In the genomic region with DNA sequence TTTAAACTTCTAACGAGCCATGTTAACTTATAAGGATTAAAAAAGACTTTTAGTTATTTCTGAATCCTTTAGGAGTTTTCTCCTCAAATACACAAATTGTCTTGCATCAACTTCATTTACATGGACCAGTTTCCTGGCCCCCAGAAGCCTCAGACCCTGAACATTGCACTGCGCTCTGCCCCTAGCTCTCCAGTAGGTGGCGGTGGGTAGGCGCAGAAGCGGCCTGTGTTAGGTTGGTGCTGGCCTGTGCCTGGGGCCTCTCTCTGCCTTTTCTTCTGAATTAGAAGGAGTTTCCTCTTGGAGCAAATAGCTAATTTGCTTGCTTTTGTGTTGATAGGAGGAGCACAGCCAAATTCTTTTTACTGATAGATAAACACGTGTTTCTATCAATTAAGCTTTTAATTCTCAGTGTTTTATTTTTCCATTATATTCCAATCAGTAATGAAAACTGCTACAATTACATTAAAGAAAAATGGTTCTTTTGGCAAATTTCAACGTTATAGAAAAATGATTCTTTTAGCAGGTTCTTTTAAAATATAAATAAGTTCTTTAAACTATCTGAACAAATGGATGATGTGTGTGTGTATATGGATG, we compare ENCODE assay signal across 8 cellular contexts. TPM values are rescaled to one million over a fixed set of nuclear protein-coding genes. Genes with fewer than 3 reads are reported as not detected.
DNase-seq lines count a peak whose midpoint lies in the region; ATAC-seq and TF ChIP-seq lines count a peak whose summit lies in the region.

No MANE protein-coding gene starts in this region.

- 11 to 13% methylated on average over 6 to 7 of the region's 7 CpGs for WGBS in gastroesophageal sphincter (ENCODE audit: low coverage in 1 of 2), 2 donors

- no peak for TF ChIP-seq POLR2A in gastroesophageal sphincter (IDR thresholded peaks at IDR 0.05)

- no peaks in the 10 kb centered on the region for H3K79me2 ChIP-seq in osteoblast (ENCODE audit: insufficient read depth, low read length)

- POLR2A ChIA-PET in RWPE1 (lab: Yijun Ruan, JAX; ENCODE audit: low non-redundant PET), result no interaction called here

- DNase-seq in GM03348 (ENCODE audit: low spot score) (peak; percentile 84), HCEC 1CT (peak; percentile 55), MG63 (peak; percentile 45), RWPE1 (ENCODE audit: low spot score) (peak; percentile 55), osteoblast (ENCODE audit: insufficient read length, low spot score, missing footprints) (peak; percentile 66), cortex of kidney (lab: John Stamatoyannopoulos, UW) (no peak)
- DNase-seq in activated effector memory CD4-positive, alpha-beta T cell treated with anti-CD3 and anti-CD28 coated beads, Interleukin-2, amount 50 U/mL, for 16 hours, result peak; percentile 74

- no peak for TF ChIP-seq EP300 in gastroesophageal sphincter (IDR thresholded peaks at IDR 0.05)

- CTCF ChIA-PET in RWPE1 (lab: Yijun Ruan, JAX), result interaction anchor here (0.5 to 2.0 kb wide), 11 partner anchors 10 to 426 kb away, joined by 3 to 7 read pairs (median 4); no protein-coding TSS in a partner anchor

- H3K4me1 ChIP-seq in gastroesophageal sphincter, result no peaks in the 10 kb centered on the region
- H3K4me1 ChIP-seq in osteoblast (ENCODE audit: insufficient read depth, low read length), result no peaks in the 10 kb centered on the region

- H3K27me3 ChIP-seq in MG63 (no peaks in the 10 kb centered on the region), gastroesophageal sphincter (no peaks in the 10 kb centered on the region), osteoblast (ENCODE audit: insufficient read depth, low read length) (no peaks in the 10 kb centered on the region)

- no peak overlapping the region for H3K4me2 ChIP-seq in osteoblast (ENCODE audit: insufficient read depth, low read length)

- H3K4me3 ChIP-seq in MG63 (no peak overlapping the region), gastroesophageal sphincter (no peak overlapping the region), osteoblast (ENCODE audit: insufficient read depth, low read length) (no peak overlapping the region)

- ATAC-seq in gastroesophageal sphincter, result peak; percentile 67

- no peak overlapping the region for H2AFZ ChIP-seq in osteoblast (ENCODE audit: low read length)

- TF ChIP-seq CTCF in RWPE1 (conservative IDR thresholded peaks at IDR 0.05; ENCODE audit: low read depth), result peak; percentile 97
- TF ChIP-seq CTCF in gastroesophageal sphincter (IDR thresholded peaks at IDR 0.05), result peak; percentile 46 to 81 (median 72)
- peak; percentile 96 for TF ChIP-seq CTCF in osteoblast (IDR thresholded peaks at IDR 0.05; ENCODE audit: extremely low read depth, low read depth, low read length)

- H3K9me3 ChIP-seq in MG63 (no peaks in the 10 kb centered on the region), gastroesophageal sphincter (no peaks in the 10 kb centered on the region), osteoblast (ENCODE audit: low read depth, low read length) (no peaks in the 10 kb centered on the region)

- H3K27ac ChIP-seq in RWPE1 (no peak overlapping the region), gastroesophageal sphincter (no peak overlapping the region), osteoblast (ENCODE audit: low read depth, low read length) (no peak overlapping the region)

- H3K36me3 ChIP-seq in MG63 (no peaks in the 10 kb centered on the region), gastroesophageal sphincter (peaks cover 0 to 56% of the 10 kb centered on the region in 2 donors), osteoblast (ENCODE audit: insufficient read depth, low read length) (peaks cover 4% of the 10 kb centered on the region)

- H4K20me1 ChIP-seq in osteoblast (ENCODE audit: insufficient read depth, low read length), result no peaks in the 10 kb centered on the region

RNA-seq across cellular contexts. Expression of a gene that starts 44.4 kb away (rescaled TPM):
- 48.2 and 66.9 TPM in 2 replicates for total RNA-seq in MG63 (2014; rRNA removed; shearing (Covaris generic); ENCODE audit: low replicate concordance)
- total RNA-seq in gastroesophageal sphincter (10 to 100 TPM; 12.1 to 44.9 (median 19.9) TPM), osteoblast (52.1 and 53.6 TPM in 2 replicates)
